3 cellular contexts compared by ENCODE assay signal in genomic region chr6:16225062-16225731, GRCh38.
TF ChIP-seq lines count a peak whose summit lies in the region.
"Not testable (repeated sequence)": the region's sequence is repeated elsewhere in the genome, so short reads cannot be mapped to it uniquely, and the experiment has no call there.

No MANE protein-coding gene starts in this region.

TF ChIP-seq in HEK293, 187 proteins besides CTCF, POLR2A, EP300 and RAD21:
- peak; percentile 87 for TF ChIP-seq ZNF580 (tag by site-specific recombination; IDR thresholded peaks at IDR 0.05)
- peak; percentile 51; the same call in 1 of the 2 replicates for TF ChIP-seq SCRT2 (tag by site-specific recombination; IDR thresholded peaks at IDR 0.05)
- peak; percentile 95 for TF ChIP-seq ZNF280D (tag by site-specific recombination; IDR thresholded peaks at IDR 0.05)
- TF ChIP-seq ZNF146 (tag by site-specific recombination; IDR thresholded peaks at IDR 0.05): peak; percentile 100
- 0 out of 2 replicates have a peak, but pooled peaks have one; percentile 48 for TF ChIP-seq SCRT1 (tag by site-specific recombination; IDR thresholded peaks at IDR 0.05; ENCODE audit: borderline replicate concordance)

TF ChIP-seq in K562, 482 proteins besides CTCF, POLR2A, EP300 and RAD21 (continues in another document):
- TF ChIP-seq ZNF764 (CRISPR knock-in tag; IDR thresholded peaks at IDR 0.05; ENCODE audit: low read depth): peak; percentile 93
- peak in 1 of 2 experiments; percentile 53; a peak in 1 of 4 replicates for TF ChIP-seq MLLT1 (IDR thresholded peaks at IDR 0.05)
- TF ChIP-seq CBX3 (IDR thresholded peaks at IDR 0.05; ENCODE audit: borderline replicate concordance in 1 of 2, low read length in 2 of 2): peak in 1 of 2 experiments; percentile 78; a peak in 2 of 3 replicates
- TF ChIP-seq NFE2 (IDR thresholded peaks at IDR 0.05; ENCODE audit: low read depth): peak; percentile 35; the same call in 1 of the 2 replicates
- TF ChIP-seq BRD4 (IDR thresholded peaks at IDR 0.05): 0 out of 2 replicates have a peak, but pooled peaks have one; percentile 69
- peak; percentile 7 for TF ChIP-seq MEIS2 (IDR thresholded peaks at IDR 0.05; ENCODE audit: partially characterized antibody)
- TF ChIP-seq ZNF3 (CRISPR knock-in tag; IDR thresholded peaks at IDR 0.05): peak; percentile 64; the same call in 1 of the 2 replicates
- peak; percentile 35; the same call in 1 of the 2 replicates for TF ChIP-seq HMBOX1 (IDR thresholded peaks at IDR 0.05)
- TF ChIP-seq ESRRA (IDR thresholded peaks at IDR 0.05; ENCODE audit: borderline replicate concordance, low read depth): peak; percentile 23; the same call in 1 of the 2 replicates
- TF ChIP-seq RCOR1 (IDR thresholded peaks at IDR 0.05; ENCODE audit: borderline replicate concordance in 1 of 2, low read depth in 2 of 2, low read length in 2 of 2): peak in 1 of 2 experiments; percentile 25; a peak in 1 of 4 replicates
- peak; percentile 91 for TF ChIP-seq RBM25 (IDR thresholded peaks at IDR 0.05; ENCODE audit: low read depth, low read length, severe bottlenecking)
- peak in 1 of 2 experiments; percentile 8 for TF ChIP-seq AFF1 (IDR thresholded peaks at IDR 0.05; ENCODE audit: low read depth in 1 of 2, partially characterized antibody in 2 of 2)
- TF ChIP-seq ADNP (tag; IDR thresholded peaks at IDR 0.05): peak; percentile 96
- 0 out of 2 replicates have a peak, but pooled peaks have one; percentile 6 for TF ChIP-seq CXXC5 (CRISPR knock-in tag; IDR thresholded peaks at IDR 0.05)
- peak; percentile 20 to 67; a peak in 2 of 4 replicates for TF ChIP-seq HDAC1 (IDR thresholded peaks at IDR 0.05)
- 0 out of 2 replicates have a peak, but pooled peaks have one; percentile 9 for TF ChIP-seq SMAD3 (CRISPR knock-in tag; conservative IDR thresholded peaks at IDR 0.05)
- TF ChIP-seq CC2D1A (IDR thresholded peaks at IDR 0.05): peak; percentile 61; the same call in 1 of the 2 replicates
- TF ChIP-seq FOSL1 (tag; conservative IDR thresholded peaks at IDR 0.05): 0 out of 2 replicates have a peak, but pooled peaks have one; percentile 4
- not testable (repeated sequence) for TF ChIP-seq ATF1 (CRISPR knock-in tag; IDR thresholded peaks at IDR 0.05); FOXM1 (CRISPR knock-in tag; IDR thresholded peaks at IDR 0.05; ENCODE audit: low read depth)
- 0 out of 2 replicates have a peak, but pooled peaks have one; percentile 6 for TF ChIP-seq ATF1 (tag; IDR thresholded peaks at IDR 0.05)
- TF ChIP-seq FOXM1 (IDR thresholded peaks at IDR 0.05; ENCODE audit: low read depth): 0 out of 2 replicates have a peak, but pooled peaks have one; percentile 23
- TF ChIP-seq ZNF766 (CRISPR knock-in tag; conservative IDR thresholded peaks at IDR 0.05): peak; percentile 32
- peak; percentile 86 to 94 for TF ChIP-seq KDM1A (IDR thresholded peaks at IDR 0.05)
- peak; percentile 99 for TF ChIP-seq BCOR (IDR thresholded peaks at IDR 0.05)
- peak; percentile 92 for TF ChIP-seq SMARCA5 (IDR thresholded peaks at IDR 0.05)

TF ChIP-seq in H1, 55 proteins besides CTCF, POLR2A, EP300 and RAD21:
- TF ChIP-seq KDM1A (IDR thresholded peaks at IDR 0.05; ENCODE audit: borderline replicate concordance, low read length): peak; percentile 21; the same call in 1 of the 2 replicates
